ENCODE assay signal across 1 cellular context in the genomic region with DNA sequence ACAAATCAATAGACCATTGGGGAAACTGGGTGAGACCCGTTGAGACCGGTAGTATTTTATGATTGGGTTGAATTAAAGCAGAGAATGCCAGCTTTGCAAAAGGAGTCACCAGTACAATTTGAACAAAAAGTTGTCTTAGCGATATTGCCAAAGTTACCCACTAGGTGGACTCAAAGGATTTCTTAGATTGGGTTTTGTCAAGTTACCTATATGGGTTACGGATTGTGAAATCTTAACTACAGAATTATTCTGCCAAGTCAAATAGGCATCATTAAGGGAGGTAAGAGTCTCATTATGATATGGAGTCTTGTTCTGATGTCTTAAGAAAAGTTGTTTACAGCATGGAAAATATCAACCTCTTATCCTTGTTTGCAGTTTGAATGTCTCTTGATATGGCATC.
TF ChIP-seq lines count a peak whose summit lies in the region.

No MANE protein-coding gene starts in this region.

TF ChIP-seq in endothelial cell of umbilical vein, 7 proteins besides CTCF, POLR2A, EP300 and RAD21:
- TF ChIP-seq GATA2 (IDR thresholded peaks at IDR 0.05; ENCODE audit: insufficient read depth, insufficient read length, low read depth, low read length), result no peak
